29 cellular contexts compared by ENCODE assay signal in genomic region chr4:143247866-143248265, GRCh38.
"Had no signal": no experiment of that assay in that cellular context is flagged by ENCODE, and none has a peak within 500 bp of the region (broad histone marks: within the 10 kb centered on the region; RNA-seq: fewer than 3 reads in every experiment).

No MANE protein-coding gene starts in this region.

- DNase-seq: Karpas-422, Kasumi-1, MG63, MM.1S, MV-4-11, NCI-H1048, NCI-H1092, NCI-H1092 treated with DMSO at 0.1 percent for 48 hours, NCI-H1105, NCI-H1436, NCI-H1436 treated with DMSO at 0.1 percent for 48 hours, NCI-H1694, NCI-H1694 treated with DMSO at 0.1 percent for 48 hours, NCI-H187, NCI-H187 treated with DMSO at 0.1 percent for 48 hours, NCI-H1930, NCI-H2029, NCI-H2029 treated with DMSO at 0.1 percent for 48 hours, NCI-H2081 treated with DMSO at 0.1 percent for 48 hours, NCI-H2107, NCI-H2171, NCI-H2171 treated with DMSO at 0.1 percent for 48 hours, NCI-H2227 treated with DMSO at 0.1 percent for 48 hours, NCI-H226, NCI-H345, NCI-H446, NCI-H446 treated with DMSO at 0.1 percent for 48 hours, NCI-H510A had no signal

- H3K27ac ChIP-seq: KMS-11 had no signal

- H3K27me3 ChIP-seq: MG63 had no signal

- H3K4me3 ChIP-seq: MG63 had no signal

- H3K4me2 ChIP-seq: KMS-11 had no signal

- H3K9ac ChIP-seq: KMS-11 had no signal

- H3K9me3 ChIP-seq: MG63 had no signal

- H3K36me3 ChIP-seq: MG63 had no signal
